In genomic region chr10:128274938-128275337, GRCh38 we compare ENCODE assay signal across 13 cellular contexts.
DNase-seq lines count a peak whose midpoint lies in the region; ATAC-seq and TF ChIP-seq lines count a peak whose summit lies in the region.
"Had no signal": no experiment of that assay in that cellular context is flagged by ENCODE, and none has a peak within 500 bp of the region (broad histone marks: within the 10 kb centered on the region; RNA-seq: fewer than 3 reads in every experiment).

No MANE protein-coding gene starts in this region.

- no peak overlapping the region for H3K27ac ChIP-seq in C4-2B
- H3K27ac ChIP-seq in VCaP: no peak overlapping the region
- H3K27ac ChIP-seq: breast epithelium, heart right ventricle, KMS-11, neutrophil had no signal

- peak; percentile 13; the same call in 1 of the 2 replicates for TF ChIP-seq CTCF in C4-2B (conservative IDR thresholded peaks at IDR 0.05)
- peak; percentile 41; the same call in 1 of the 2 replicates for TF ChIP-seq CTCF in VCaP (conservative IDR thresholded peaks at IDR 0.05)

- ATAC-seq in GM21529 (IDR thresholded peaks at IDR 0.05; ENCODE audit: unreplicated experiment): peak; percentile 49
- ATAC-seq in GM18519 (IDR thresholded peaks at IDR 0.05; ENCODE audit: low FRiP score, unreplicated experiment): no peak
- ATAC-seq: GM12878 had no signal

- DNase-seq in medulla oblongata (ENCODE audit: extremely low spot score) (peak; percentile 20), SIG-M5 (lab: John Stamatoyannopoulos, UW) (no peak), activated gamma-delta T cell treated with Interleukin-2 at 50 U/mL for 16 hours (no peak), NCI-H128 (lab: John Stamatoyannopoulos, UW; ENCODE audit: unreplicated experiment) (no peak)
